In the genomic region with DNA sequence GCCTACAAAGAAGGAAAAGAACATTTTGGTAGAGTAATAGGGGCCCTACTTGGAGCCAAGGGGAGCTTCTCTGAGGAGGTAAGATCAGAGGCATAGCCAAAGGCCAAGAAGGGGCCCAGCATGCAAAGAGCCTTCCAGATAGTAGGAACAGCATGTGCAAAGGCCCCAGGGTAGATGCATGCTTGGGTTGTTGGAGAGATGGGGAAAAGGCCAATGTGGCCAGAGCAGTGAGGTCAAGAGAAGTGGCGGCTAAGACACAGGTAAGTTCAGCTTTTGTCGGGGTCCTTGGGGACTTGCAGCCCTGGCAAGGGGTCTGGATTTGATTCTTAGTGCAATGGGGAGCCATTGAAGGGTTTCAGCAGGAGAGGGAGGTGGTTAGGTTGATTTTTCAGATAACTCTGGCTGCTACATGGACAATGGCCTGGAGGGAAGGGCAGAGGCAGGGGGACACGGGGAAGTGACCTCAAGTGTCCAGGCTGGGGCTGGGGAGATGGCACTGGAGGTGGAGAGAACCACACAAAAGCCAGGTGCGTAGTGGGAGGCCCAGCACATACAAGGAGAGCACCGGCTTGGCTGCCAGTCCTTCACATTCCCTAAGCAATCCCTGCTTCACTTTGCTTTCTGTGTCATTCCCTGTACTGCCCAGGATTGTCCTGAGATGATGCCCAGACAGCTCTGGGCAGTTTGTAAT, we compare ENCODE assay signal across 18 cellular contexts. TPM values are rescaled to one million over a fixed set of nuclear protein-coding genes. Genes with fewer than 3 reads are reported as not detected.
"Had no signal": no experiment of that assay in that cellular context is flagged by ENCODE, and none has a peak within 500 bp of the region (broad histone marks: within the 10 kb centered on the region; RNA-seq: fewer than 3 reads in every experiment).

No MANE protein-coding gene starts in this region.

- H3K4me1 ChIP-seq: gastrocnemius medialis, suprapubic skin, uterus had no signal

- ATAC-seq: effector memory CD8-positive, alpha-beta T cell; gastrocnemius medialis; left lung had no signal

- H3K4me3 ChIP-seq: esophagus muscularis mucosa, gastrocnemius medialis, heart right ventricle, left lung, lung, suprapubic skin, thyroid gland, uterus had no signal

- H3K27me3 ChIP-seq: left lung, suprapubic skin, thyroid gland, uterus had no signal

- DNase-seq: effector memory CD8-positive, alpha-beta T cell; gastrocnemius medialis; heart right ventricle; naive B cell; small intestine; stimulated activated CD4-positive, alpha-beta T cell treated with anti-CD3 and anti-CD28 coated beads, Interleukin-2, amount 100 ng/mL, for 48 hours; stimulated activated naive CD4-positive, alpha-beta T cell treated with Interleukin-2 at 50 U/mL for 16 hours; uterus had no signal

- H3K9me3 ChIP-seq: esophagus muscularis mucosa, gastrocnemius medialis, left lung, suprapubic skin, thyroid gland, uterus had no signal

- H3K27ac ChIP-seq: epithelial cell of prostate, esophagus muscularis mucosa, gastrocnemius medialis, heart right ventricle, left lung, suprapubic skin, uterus had no signal

- FAIRE-seq: colon, islet of Langerhans, small intestine had no signal

- H3K36me3 ChIP-seq: esophagus muscularis mucosa, gastrocnemius medialis, heart right ventricle, left lung, suprapubic skin, thyroid gland, uterus had no signal

RNA-seq across cellular contexts. Expression of a gene that starts 16.5 kb away (rescaled TPM):
- total RNA-seq: fibroblast of villous mesenchyme, pulmonary artery endothelial cell had no signal
